In the genomic region with DNA sequence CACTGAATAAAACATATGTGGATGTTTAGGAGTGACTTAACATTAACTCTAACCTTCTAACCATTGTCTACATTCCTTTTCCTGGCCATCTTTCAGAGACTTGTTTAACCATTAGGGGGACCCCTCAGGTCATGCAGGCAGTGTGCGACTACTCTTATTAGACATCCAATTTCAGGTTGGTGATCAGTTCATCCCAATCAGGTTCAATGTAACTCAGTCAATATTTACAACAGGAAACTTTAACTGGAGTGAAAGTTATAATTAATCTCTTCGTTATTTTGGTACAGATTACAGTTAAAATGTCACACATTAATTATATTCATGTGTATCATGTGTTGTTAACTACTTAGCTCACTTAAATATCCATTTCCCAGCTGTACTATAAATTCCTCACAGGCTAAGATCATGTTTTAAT, we compare ENCODE assay signal across 10 cellular contexts.
DNase-seq lines count a peak whose midpoint lies in the region; ATAC-seq and TF ChIP-seq lines count a peak whose summit lies in the region.
"Had no signal": no experiment of that assay in that cellular context is flagged by ENCODE, and none has a peak within 500 bp of the region (broad histone marks: within the 10 kb centered on the region; RNA-seq: fewer than 3 reads in every experiment).

No MANE protein-coding gene starts in this region.

- H3K4me2 ChIP-seq in DOHH2 (ENCODE audit: low read length), result no peak overlapping the region

- no peak for DNase-seq in RWPE2 (ENCODE audit: low spot score)
- DNase-seq in immature natural killer cell, result peak in 2 of 3 donors; percentile 28 to 32
- DNase-seq in stimulated activated CD4-positive, alpha-beta T cell treated with anti-CD3 and anti-CD28 coated beads, Interleukin-2, amount 100 ng/mL, for 24 hours, result no peak
- DNase-seq in activated T-cell treated with anti-CD3 and anti-CD28 coated beads, Interleukin-2, amount 50 U/mL, for 4 hours, result no peak
- DNase-seq in NCI-H1694 (lab: John Stamatoyannopoulos, UW), result no peak

- H3K4me3 ChIP-seq in DOHH2 (ENCODE audit: low read length), result no peak overlapping the region
- H3K4me3 ChIP-seq in RWPE2 (ENCODE audit: severe bottlenecking), result no peak overlapping the region
- H3K4me3 ChIP-seq: SK-N-MC had no signal

- no peaks in the 10 kb centered on the region for H3K9me2 ChIP-seq in DOHH2 (replicated peaks; ENCODE audit: control insufficient read depth, low read length)

- ATAC-seq in GM19035 (IDR thresholded peaks at IDR 0.05; ENCODE audit: unreplicated experiment) (peak; percentile 97), HG03060 (IDR thresholded peaks at IDR 0.05; ENCODE audit: low read depth, unreplicated experiment) (peak; percentile 96), RWPE2 (ENCODE audit: low read depth) (peak; percentile 50; the same call in 1 of the 3 replicates)
- no peak for ATAC-seq in activated T-cell treated with anti-CD3 and anti-CD28 coated beads, Interleukin-2, amount 50 U/mL, for 4 hours

- peaks cover 0 to 2% (median 0%) of the 10 kb centered on the region in 6 donors for H3K9me3 Mint-ChIP-seq in immature natural killer cell
- no peaks in the 10 kb centered on the region for H3K9me3 Mint-ChIP-seq in activated T-cell treated with anti-CD3 and anti-CD28 coated beads, Interleukin-2, amount 50 U/mL, for 4 hours
- H3K9me3 Mint-ChIP-seq: nephron had no signal

- H3K27me3 ChIP-seq in DOHH2 (ENCODE audit: control insufficient read depth, low read length), result peaks cover 16% of the 10 kb centered on the region
- no peaks in the 10 kb centered on the region for H3K27me3 ChIP-seq in RWPE2 (ENCODE audit: insufficient read depth, poor library complexity, severe bottlenecking)

- peak overlapping the region in 1 of 6 donors; percentile 11 for H3K27ac Mint-ChIP-seq in immature natural killer cell
- H3K27ac Mint-ChIP-seq: nephron had no signal

- H3K79me2 ChIP-seq in DOHH2 (ENCODE audit: control insufficient read depth, low read length), result no peaks in the 10 kb centered on the region

- no peaks in the 10 kb centered on the region for H3K36me3 Mint-ChIP-seq in immature natural killer cell
- H3K36me3 Mint-ChIP-seq in activated T-cell treated with anti-CD3 and anti-CD28 coated beads, Interleukin-2, amount 50 U/mL, for 4 hours (ENCODE audit: insufficient read depth), result no peaks in the 10 kb centered on the region

- no peaks in the 10 kb centered on the region for H3K4me1 Mint-ChIP-seq in immature natural killer cell
- no peaks in the 10 kb centered on the region for H3K4me1 Mint-ChIP-seq in activated T-cell treated with anti-CD3 and anti-CD28 coated beads, Interleukin-2, amount 50 U/mL, for 4 hours (ENCODE audit: low read depth)
- H3K4me1 Mint-ChIP-seq: nephron had no signal

- H3K9me3 ChIP-seq in DOHH2 (ENCODE audit: control insufficient read depth, insufficient read depth, low read length) (no peaks in the 10 kb centered on the region), RWPE2 (ENCODE audit: severe bottlenecking) (no peaks in the 10 kb centered on the region)

- H3K4me1 ChIP-seq in DOHH2 (ENCODE audit: control insufficient read depth, low read length) (no peaks in the 10 kb centered on the region), RWPE2 (ENCODE audit: insufficient read depth, poor library complexity, severe bottlenecking) (no peaks in the 10 kb centered on the region)

- H3F3A ChIP-seq in DOHH2 (ENCODE audit: control insufficient read depth, insufficient read depth), result no peaks in the 10 kb centered on the region

- H3K27ac ChIP-seq in DOHH2 (ENCODE audit: low read depth, low read length) (no peak overlapping the region), RWPE2 (ENCODE audit: poor library complexity, severe bottlenecking) (no peak overlapping the region)
- H3K27ac ChIP-seq: SK-N-MC had no signal

- peak; percentile 67 for TF ChIP-seq CTCF in DOHH2 (IDR thresholded peaks at IDR 0.05; ENCODE audit: low read depth, low read length, poor library complexity, severe bottlenecking)
- TF ChIP-seq CTCF in RWPE2 (IDR thresholded peaks at IDR 0.05; ENCODE audit: poor library complexity, severe bottlenecking), result peak; percentile 43

- H3K36me3 ChIP-seq in DOHH2 (ENCODE audit: control insufficient read depth, low read length) (no peaks in the 10 kb centered on the region), RWPE2 (ENCODE audit: low read depth) (no peaks in the 10 kb centered on the region)

- H3K4me3 Mint-ChIP-seq in immature natural killer cell, result no peak overlapping the region
- no peak overlapping the region for H3K4me3 Mint-ChIP-seq in activated T-cell treated with anti-CD3 and anti-CD28 coated beads, Interleukin-2, amount 50 U/mL, for 4 hours
- H3K4me3 Mint-ChIP-seq: nephron had no signal

- no peaks in the 10 kb centered on the region for H3K27me3 Mint-ChIP-seq in immature natural killer cell (ENCODE audit: low read depth in 3 of 3)
- H3K27me3 Mint-ChIP-seq in activated T-cell treated with anti-CD3 and anti-CD28 coated beads, Interleukin-2, amount 50 U/mL, for 4 hours (ENCODE audit: low read depth), result no peaks in the 10 kb centered on the region

- H4K20me1 ChIP-seq in DOHH2 (ENCODE audit: control insufficient read depth, insufficient read depth, low read depth, low read length), result no peaks in the 10 kb centered on the region

Comparison
In these comparisons a context has a peak if more than half of its experiments do, and no peak if none do; other contexts are left out.
1. ATAC-seq: peak in GM19035 (single experiment), HG03060 (single experiment) and RWPE2 (single experiment); none in activated T-cell treated with anti-CD3 and anti-CD28 coated beads, Interleukin-2, amount 50 U/mL, for 4 hours (0 of 2).
2. DNase-seq: peak in immature natural killer cell (2 of 3); none in RWPE2 (single experiment), stimulated activated CD4-positive, alpha-beta T cell treated with anti-CD3 and anti-CD28 coated beads, Interleukin-2, amount 100 ng/mL, for 24 hours (0 of 2), activated T-cell treated with anti-CD3 and anti-CD28 coated beads, Interleukin-2, amount 50 U/mL, for 4 hours (single experiment) and NCI-H1694 (single experiment).